ENCODE assay signal across 17 cellular contexts in genomic region chr16:72372646-72373045, GRCh38.
"Had no signal": no experiment of that assay in that cellular context is flagged by ENCODE, and none has a peak within 500 bp of the region (broad histone marks: within the 10 kb centered on the region; RNA-seq: fewer than 3 reads in every experiment).

No MANE protein-coding gene starts in this region.

- H3K9me3 Mint-ChIP-seq: activated naive CD8-positive, alpha-beta T cell treated with anti-CD3 and anti-CD28 coated beads, Interleukin-2, amount 10 ng/mL, durations not matched to agents 7 days and 5 days; effector memory CD8-positive, alpha-beta T cell had no signal

- H3K4me3 ChIP-seq: tibial nerve, vagina had no signal

- H3K36me3 ChIP-seq: tibial nerve, vagina had no signal

- H3K4me3 Mint-ChIP-seq: activated naive CD8-positive, alpha-beta T cell treated with anti-CD3 and anti-CD28 coated beads, Interleukin-2, amount 10 ng/mL, durations not matched to agents 7 days and 5 days; effector memory CD8-positive, alpha-beta T cell had no signal

- H3K4me1 Mint-ChIP-seq: activated naive CD8-positive, alpha-beta T cell treated with anti-CD3 and anti-CD28 coated beads, Interleukin-2, amount 10 ng/mL, durations not matched to agents 7 days and 5 days had no signal

- H3K9me3 ChIP-seq: tibial nerve, vagina had no signal

- H2AFZ ChIP-seq: parathyroid adenoma had no signal

- H3K9ac ChIP-seq: parathyroid adenoma had no signal

- DNase-seq: activated naive CD4-positive, alpha-beta T cell; activated naive CD8-positive, alpha-beta T cell treated with anti-CD3 and anti-CD28 coated beads, Interleukin-2, amount 10 ng/mL, durations not matched to agents 7 days and 5 days; activated T-cell treated with anti-CD3 and anti-CD28 coated beads for 4 hours; anterior cingulate cortex; dermis blood vessel endothelial cell; effector memory CD8-positive, alpha-beta T cell; erythroblast; left ventricle myocardium superior; mesenchymal stem cell; stimulated activated CD4-positive, alpha-beta T cell treated with anti-CD3 and anti-CD28 coated beads, Interleukin-15, amount 100 ng/mL, for 24 hours; stimulated activated CD4-positive, alpha-beta T cell treated with anti-CD3 and anti-CD28 coated beads, Interleukin-4, amount 100 ng/mL, for 24 hours; stimulated activated naive CD4-positive, alpha-beta T cell; SW 1271 had no signal

- H3K27ac ChIP-seq: parathyroid adenoma, tibial nerve, vagina had no signal

- H3K27ac Mint-ChIP-seq: activated naive CD8-positive, alpha-beta T cell treated with anti-CD3 and anti-CD28 coated beads, Interleukin-2, amount 10 ng/mL, durations not matched to agents 7 days and 5 days; effector memory CD8-positive, alpha-beta T cell had no signal

- H3K4me1 ChIP-seq: parathyroid adenoma, tibial nerve, vagina had no signal

- H3K27me3 ChIP-seq: tibial nerve, vagina had no signal

- FAIRE-seq: keratinocyte had no signal

- H3K27me3 Mint-ChIP-seq: activated naive CD8-positive, alpha-beta T cell treated with anti-CD3 and anti-CD28 coated beads, Interleukin-2, amount 10 ng/mL, durations not matched to agents 7 days and 5 days; effector memory CD8-positive, alpha-beta T cell had no signal
